Comparison of ENCODE assay signal across 8 cellular contexts in the genomic region with DNA sequence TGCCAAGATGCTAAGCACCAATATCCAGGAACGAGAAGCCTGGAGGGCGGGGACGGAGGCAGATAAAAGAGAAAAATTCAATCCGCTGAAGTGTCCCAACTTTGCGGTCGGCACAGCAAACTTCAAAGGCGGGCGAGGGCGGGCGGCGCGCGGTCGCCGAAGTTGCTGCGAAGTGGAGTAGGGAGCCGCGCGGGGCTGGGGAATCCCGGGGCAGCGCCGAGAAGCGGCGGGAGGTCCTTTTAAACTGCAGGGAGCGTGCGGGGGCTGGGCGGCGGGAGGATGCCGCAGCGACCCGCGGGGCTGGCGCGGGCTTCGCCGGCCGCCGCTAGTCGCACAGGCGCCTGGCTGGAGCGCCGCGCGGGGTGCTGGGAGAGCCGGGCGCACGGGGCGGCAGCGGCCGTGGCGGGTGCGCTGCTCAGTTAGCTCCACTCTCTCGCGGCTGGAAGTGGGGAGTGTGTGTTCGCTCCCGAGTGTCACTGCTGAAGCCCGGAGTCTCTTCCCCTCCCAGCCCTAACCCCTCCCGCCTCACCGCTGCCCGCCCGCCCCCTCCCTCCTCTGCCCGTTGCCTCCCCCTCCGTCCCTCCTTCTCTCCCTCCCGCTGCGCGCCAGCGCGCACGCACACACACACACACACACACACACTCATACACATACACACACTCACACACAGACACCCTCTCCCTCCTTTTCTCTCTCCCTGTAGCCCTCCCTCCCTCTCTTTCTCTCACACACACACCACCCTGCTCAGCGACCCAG. TPM values are rescaled to one million over a fixed set of nuclear protein-coding genes. Genes with fewer than 3 reads are reported as not detected.
DNase-seq lines count a peak whose midpoint lies in the region; ATAC-seq, FAIRE-seq and TF ChIP-seq lines count a peak whose summit lies in the region.

A gene with protein sequence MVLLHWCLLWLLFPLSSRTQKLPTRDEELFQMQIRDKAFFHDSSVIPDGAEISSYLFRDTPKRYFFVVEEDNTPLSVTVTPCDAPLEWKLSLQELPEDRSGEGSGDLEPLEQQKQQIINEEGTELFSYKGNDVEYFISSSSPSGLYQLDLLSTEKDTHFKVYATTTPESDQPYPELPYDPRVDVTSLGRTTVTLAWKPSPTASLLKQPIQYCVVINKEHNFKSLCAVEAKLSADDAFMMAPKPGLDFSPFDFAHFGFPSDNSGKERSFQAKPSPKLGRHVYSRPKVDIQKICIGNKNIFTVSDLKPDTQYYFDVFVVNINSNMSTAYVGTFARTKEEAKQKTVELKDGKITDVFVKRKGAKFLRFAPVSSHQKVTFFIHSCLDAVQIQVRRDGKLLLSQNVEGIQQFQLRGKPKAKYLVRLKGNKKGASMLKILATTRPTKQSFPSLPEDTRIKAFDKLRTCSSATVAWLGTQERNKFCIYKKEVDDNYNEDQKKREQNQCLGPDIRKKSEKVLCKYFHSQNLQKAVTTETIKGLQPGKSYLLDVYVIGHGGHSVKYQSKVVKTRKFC (minus strand): TSS at position 456 of the 756 bp plus-strand sequence. CDS start 26,698 bp downstream, outside the sequence.

- TF ChIP-seq CTCF in endothelial cell of umbilical vein (IDR thresholded peaks at IDR 0.05; ENCODE audit: extremely low read depth in 1 of 2, insufficient read depth in 1 of 2, low read depth in 1 of 2, low read length in 2 of 2) (no peak), mucosa of descending colon (IDR thresholded peaks at IDR 0.05) (no peak)

- no peaks in the 10 kb centered on the region for H3K36me3 Mint-ChIP-seq in activated CD4-positive, alpha-beta memory T cell treated with anti-CD3 and anti-CD28 coated beads for 36 hours
- H3K36me3 Mint-ChIP-seq in stimulated activated naive CD8-positive, alpha-beta T cell treated with anti-CD3 and anti-CD28 coated beads, Interleukin-15, Interleukin-2, amounts not matched to agents 100 ng/mL and 50 ng/mL, for 24 hours (ENCODE audit: low read depth) = no peaks in the 10 kb centered on the region

- peak within 1 kb of the TSS; percentile 92 for H3K4me2 ChIP-seq in endothelial cell of umbilical vein (ENCODE audit: insufficient read depth, low read length)

- H3K79me2 ChIP-seq in endothelial cell of umbilical vein (ENCODE audit: control insufficient read depth, insufficient read depth, low read length) = no peaks in the 10 kb centered on the region

- no peaks in the 10 kb centered on the region for H3K9me3 Mint-ChIP-seq in activated CD4-positive, alpha-beta memory T cell treated with anti-CD3 and anti-CD28 coated beads for 36 hours
- no peaks in the 10 kb centered on the region for H3K9me3 Mint-ChIP-seq in stimulated activated naive CD8-positive, alpha-beta T cell treated with anti-CD3 and anti-CD28 coated beads, Interleukin-15, Interleukin-2, amounts not matched to agents 100 ng/mL and 50 ng/mL, for 24 hours

- H3K36me3 ChIP-seq in HUES48 (ENCODE audit: control insufficient read depth, insufficient read depth, low read length) (no peaks in the 10 kb centered on the region), endothelial cell of umbilical vein (ENCODE audit: control insufficient read depth in 2 of 2, extremely low read depth in 1 of 2, insufficient read depth in 2 of 2, low read length in 2 of 2) (no peaks in the 10 kb centered on the region), mucosa of descending colon (ENCODE audit: low read depth) (no peaks in the 10 kb centered on the region)

- ATAC-seq in mucosa of descending colon = peak; percentile 77

- CTCF ChIA-PET in activated CD4-positive, alpha-beta memory T cell treated with anti-CD3 and anti-CD28 coated beads for 36 hours (lab: Charles Lee) = interaction anchor here (0.6 to 1.1 kb wide), 3 partner anchors 22 to 919 kb away, joined by 3 to 5 read pairs (median 3); no protein-coding TSS in a partner anchor
- CTCF ChIA-PET in endothelial cell of umbilical vein (lab: Charles Lee) = interaction anchor here (1.6 to 2.0 kb wide), 2 partner anchors 11 to 13 kb away, joined by 4 to 5 read pairs; no protein-coding TSS in a partner anchor

- BruUV-seq in endothelial cell of umbilical vein (replicated peaks; lab: Mats Ljungman, UMichigan) = no TSS peak

- peaks cover 22% of the 10 kb centered on the region for H3K4me1 ChIP-seq in HUES48 (ENCODE audit: control insufficient read depth, insufficient read depth, low read length)
- H3K4me1 ChIP-seq in endothelial cell of umbilical vein (ENCODE audit: control insufficient read depth, extremely low read depth, insufficient read depth, low read length) = peaks cover 8% of the 10 kb centered on the region
- peaks cover 17% of the 10 kb centered on the region for H3K4me1 ChIP-seq in mucosa of descending colon (ENCODE audit: low read depth)

- TF ChIP-seq POLR2A in endothelial cell of umbilical vein (IDR thresholded peaks at IDR 0.05; ENCODE audit: low read depth, low read length) = no peak

- FAIRE-seq in endothelial cell of umbilical vein (lab: Jason Lieb, UNC) = no peak

- intact Hi-C loops in activated CD4-positive, alpha-beta memory T cell treated with anti-CD3 and anti-CD28 coated beads for 36 hours (cut with micrococcal nuclease) = loop anchor here (2.0 to 5.0 kb wide), 3 partner anchors 31 to 310 kb away; a partner anchor contains a TSS
- intact Hi-C loops in endothelial cell of umbilical vein (cut with micrococcal nuclease) = no loop called here
- intact Hi-C loops in mucosa of descending colon (cut with DNase I, micrococcal nuclease) = no loop called here

- peaks cover 55% of the 10 kb centered on the region for H3K27me3 Mint-ChIP-seq in activated CD4-positive, alpha-beta memory T cell treated with anti-CD3 and anti-CD28 coated beads for 36 hours
- H3K27me3 Mint-ChIP-seq in stimulated activated naive CD8-positive, alpha-beta T cell treated with anti-CD3 and anti-CD28 coated beads, Interleukin-15, Interleukin-2, amounts not matched to agents 100 ng/mL and 50 ng/mL, for 24 hours = peaks cover 67% of the 10 kb centered on the region

- H3K27me3 ChIP-seq in HUES48 (ENCODE audit: control insufficient read depth, insufficient read depth, low read length) (peaks cover 69% of the 10 kb centered on the region), endothelial cell of umbilical vein (ENCODE audit: control insufficient read depth in 2 of 2, insufficient read depth in 2 of 2, low read length in 2 of 2) (peaks cover 37 to 45% of the 10 kb centered on the region in 2 experiments)

- H3K4me3 ChIP-seq in HUES48 (ENCODE audit: low read depth, low read length) = peak within 1 kb of the TSS; percentile 83
- peak within 1 kb of the TSS; percentile 38 to 67 (median 64) for H3K4me3 ChIP-seq in endothelial cell of umbilical vein (replicated peaks in 1 of 3; ENCODE audit: insufficient read depth in 1 of 3, low read depth in 1 of 3, low read length in 3 of 3)
- peak within 1 kb of the TSS; percentile 39 for H3K4me3 ChIP-seq in mucosa of descending colon

- H3K9me3 ChIP-seq in HUES48 (ENCODE audit: control insufficient read depth, insufficient read depth, low read length) (no peaks in the 10 kb centered on the region), endothelial cell of umbilical vein (replicated peaks; ENCODE audit: control insufficient read depth, insufficient read depth, low read length) (no peaks in the 10 kb centered on the region), mucosa of descending colon (no peaks in the 10 kb centered on the region)

- H3K4me1 Mint-ChIP-seq in activated CD4-positive, alpha-beta memory T cell treated with anti-CD3 and anti-CD28 coated beads for 36 hours (ENCODE audit: low read depth) = peaks cover 18% of the 10 kb centered on the region
- H3K4me1 Mint-ChIP-seq in stimulated activated naive CD8-positive, alpha-beta T cell treated with anti-CD3 and anti-CD28 coated beads, Interleukin-15, Interleukin-2, amounts not matched to agents 100 ng/mL and 50 ng/mL, for 24 hours (ENCODE audit: low read depth) = peaks cover 34% of the 10 kb centered on the region

- H2AFZ ChIP-seq in endothelial cell of umbilical vein (ENCODE audit: low read depth, low read length) = peak within 1 kb of the TSS; percentile 78

- H4K20me1 ChIP-seq in endothelial cell of umbilical vein (replicated peaks; ENCODE audit: control insufficient read depth, extremely low read depth, insufficient read depth, low read length) = no peaks in the 10 kb centered on the region

- H3K27ac ChIP-seq in HUES48 (ENCODE audit: low read depth, low read length) (no peak within 1 kb of the TSS), endothelial cell of umbilical vein (ENCODE audit: insufficient read depth, low read depth, low read length) (no peak within 1 kb of the TSS)

- H3K9ac ChIP-seq in HUES48 (ENCODE audit: low read depth, low read length) (no peak within 1 kb of the TSS), endothelial cell of umbilical vein (replicated peaks; ENCODE audit: extremely low read depth, insufficient read depth, low read length) (peak within 1 kb of the TSS; percentile 44)

- no peak within 1 kb of the TSS for H3K27ac Mint-ChIP-seq in activated CD4-positive, alpha-beta memory T cell treated with anti-CD3 and anti-CD28 coated beads for 36 hours
- peak within 1 kb of the TSS; percentile 70 for H3K27ac Mint-ChIP-seq in stimulated activated naive CD8-positive, alpha-beta T cell treated with anti-CD3 and anti-CD28 coated beads, Interleukin-15, Interleukin-2, amounts not matched to agents 100 ng/mL and 50 ng/mL, for 24 hours

- H3K9me1 ChIP-seq in endothelial cell of umbilical vein (replicated peaks; ENCODE audit: control insufficient read depth, extremely low read depth, insufficient read depth, low read length) = no peaks in the 10 kb centered on the region

- dilution Hi-C loops in endothelial cell of umbilical vein (cut with MboI; ENCODE audit: extremely low pct_ligation_motif_present, low sequenced_read_pairs) = no loop called here

- peak within 1 kb of the TSS; percentile 71 for H3K4me3 Mint-ChIP-seq in activated CD4-positive, alpha-beta memory T cell treated with anti-CD3 and anti-CD28 coated beads for 36 hours
- H3K4me3 Mint-ChIP-seq in stimulated activated naive CD8-positive, alpha-beta T cell treated with anti-CD3 and anti-CD28 coated beads, Interleukin-15, Interleukin-2, amounts not matched to agents 100 ng/mL and 50 ng/mL, for 24 hours = peak within 1 kb of the TSS; percentile 82

- DNase-seq in EL (peak; percentile 37), endothelial cell of umbilical vein (ENCODE audit: low read depth, low spot score) (peak; percentile 12), mucosa of descending colon (peak; percentile 74 to 77 (median 75)), NCI-H2107 (lab: John Stamatoyannopoulos, UW) (no peak), NOMO-1 treated with dmso at 0.1 percent for 144 hours (lab: John Stamatoyannopoulos, UW; ENCODE audit: unreplicated experiment) (no peak)
- peak; percentile 63 for DNase-seq in activated CD4-positive, alpha-beta memory T cell treated with anti-CD3 and anti-CD28 coated beads for 36 hours

- POLR2A ChIA-PET in activated CD4-positive, alpha-beta memory T cell treated with anti-CD3 and anti-CD28 coated beads for 36 hours (lab: Charles Lee) = no interaction called here
- POLR2A ChIA-PET in endothelial cell of umbilical vein (lab: Charles Lee) = no interaction called here

RNA-seq across cellular contexts. Expression of the gene that starts here (rescaled TPM):
- not detected for total RNA-seq in activated CD4-positive, alpha-beta memory T cell treated with anti-CD3 and anti-CD28 coated beads for 36 hours
- not detected in 2 replicates for total RNA-seq in endothelial cell of umbilical vein
- polyA plus RNA-seq in endothelial cell of umbilical vein = not detected in 2 replicates
- polyA plus RNA-seq in endothelial cell of umbilical vein (2011; cell fraction: cytosol; rRNA removed) = not detected in 2 replicates
- not detected in 2 replicates for polyA plus RNA-seq in endothelial cell of umbilical vein (2011; cell fraction: nucleus; rRNA removed)
- not detected in 2 replicates for polyA plus RNA-seq in endothelial cell of umbilical vein (2012)
- polyA minus RNA-seq in endothelial cell of umbilical vein = not detected in 2 replicates
- not detected for polyA minus RNA-seq in endothelial cell of umbilical vein (2011; cell fraction: cytosol; rRNA and poly(A)+ RNA removed)
- polyA minus RNA-seq in endothelial cell of umbilical vein (2011; cell fraction: nucleus; rRNA and poly(A)+ RNA removed) = not detected in 2 replicates
- total RNA-seq in mucosa of descending colon = 10 to 100 TPM in 2 of 3 donors, 1 to 10 TPM in 1; 9.0 to 11.8 (median 10.3) TPM

Comparison
In these comparisons a context has a peak if more than half of its experiments do, and no peak if none do; other contexts are left out.
1. Peak in DNase-seq in activated CD4-positive, alpha-beta memory T cell treated with anti-CD3 and anti-CD28 coated beads for 36 hours; RNA of the gene not detected or under 1 TPM.
2. Peak in DNase-seq, H3K4me3 ChIP-seq, H3K9ac ChIP-seq and H3K4me2 ChIP-seq in endothelial cell of umbilical vein; RNA of the gene not detected or under 1 TPM.
3. DNase-seq: peak in EL (single experiment) and mucosa of descending colon (3 of 3); none in NCI-H2107 (single experiment) and NOMO-1 treated with dmso at 0.1 percent for 144 hours (single experiment).
4. Peak in every context shown above with its lines, with median percentiles within 50 percentile points of each other: H3K4me3 ChIP-seq.